In the genomic region with DNA sequence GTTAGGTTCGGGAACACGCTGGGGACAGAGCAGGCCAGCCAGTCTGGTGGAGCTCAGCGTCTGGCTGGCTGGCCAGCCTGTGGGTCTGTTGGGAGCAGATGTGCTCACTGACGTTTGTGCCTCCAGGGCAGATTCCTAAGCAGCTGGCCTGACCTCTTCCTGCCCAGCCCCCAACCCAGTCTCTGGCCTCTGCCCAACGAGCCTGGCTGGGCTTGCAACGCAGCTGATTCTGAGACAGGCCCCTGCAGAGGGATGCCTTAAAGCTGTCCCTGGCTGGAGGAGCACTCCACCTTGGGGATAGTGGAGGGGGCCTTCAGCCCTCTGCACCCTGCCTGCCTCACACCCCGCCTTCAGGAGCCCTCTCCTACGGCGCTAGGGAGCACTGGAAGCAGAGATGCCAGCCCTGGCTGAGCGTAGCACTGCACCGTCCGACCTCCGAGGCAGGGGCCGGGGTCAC, we compare ENCODE assay signal across 10 cellular contexts. TPM values are rescaled to one million over a fixed set of nuclear protein-coding genes. Genes with fewer than 3 reads are reported as not detected.
DNase-seq lines count a peak whose midpoint lies in the region; ATAC-seq, FAIRE-seq and TF ChIP-seq lines count a peak whose summit lies in the region.
"Had no signal": no experiment of that assay in that cellular context is flagged by ENCODE, and none has a peak within 500 bp of the region (broad histone marks: within the 10 kb centered on the region; RNA-seq: fewer than 3 reads in every experiment).

No MANE protein-coding gene starts in this region.

- H3K27ac ChIP-seq in HEK293 (ENCODE audit: extremely low read depth, low read depth, low read length) (no peak overlapping the region), adrenal gland (peak overlapping the region in 3 of 5 donors; percentile 22 to 83 (median 64)), small intestine (ENCODE audit: low read depth in 1 of 2, low read length in 1 of 2) (peak overlapping the region; percentile 21 to 94)

- intact Hi-C loops in adrenal gland (cut with DNase I): loop anchor here in 1 of 2 donors (10.0 kb wide), 1 partner anchor 102 kb away; no protein-coding TSS in a partner anchor

- WGBS in adrenal gland, 4 donors: 50 to 77% (median 66%) methylated on average over 6 to 14 of the region's 14 CpGs
- WGBS in small intestine, 3 donors: 67 to 77% (median 68%) methylated on average over 14 of the region's 14 CpGs

- FAIRE-seq in small intestine (lab: Jason Lieb, UNC): no peak
- FAIRE-seq: frontal cortex had no signal

- POLR2A ChIA-PET in HEK293 (lab: Yijun Ruan, JAX): no interaction called here

- no peak for ATAC-seq in GM18502 (IDR thresholded peaks at IDR 0.05; ENCODE audit: poor library complexity, unreplicated experiment)
- no peak for ATAC-seq in GM21576 (IDR thresholded peaks at IDR 0.05; ENCODE audit: unreplicated experiment)
- ATAC-seq in HG02840 (IDR thresholded peaks at IDR 0.05; ENCODE audit: low FRiP score, unreplicated experiment): no peak
- ATAC-seq: HCT116 had no signal

- no peak for TF ChIP-seq CTCF in HEK293 (tag by site-specific recombination; IDR thresholded peaks at IDR 0.05)
- TF ChIP-seq CTCF in adrenal gland (IDR thresholded peaks at IDR 0.05): no peak

- DNase-seq in adrenal gland (peak; percentile 39 to 90 (median 71)), hypothalamus (lab: John Stamatoyannopoulos, UW) (peak in 28 of 51 donors; percentile 16 to 76 (median 46)), small intestine (no peak)
- DNase-seq in effector CD8-positive, alpha-beta T cell (lab: John Stamatoyannopoulos, UW): no peak

- CTCF ChIA-PET in HEK293 (lab: Yijun Ruan, JAX): no interaction called here

- H3K27me3 ChIP-seq in adrenal gland (no peaks in the 10 kb centered on the region), small intestine (ENCODE audit: control insufficient read depth in 2 of 2, insufficient read depth in 2 of 2, low read length in 2 of 2) (no peaks in the 10 kb centered on the region)

- H3K4me3 ChIP-seq in HEK293 (ENCODE audit: low read depth, low read length) (no peak overlapping the region), adrenal gland (no peak overlapping the region), small intestine (ENCODE audit: low read depth in 1 of 2, low read length in 2 of 2) (no peak overlapping the region)

- H3K36me3 ChIP-seq in HEK293 (ENCODE audit: control insufficient read depth in 2 of 2, insufficient read depth in 1 of 2, low read length in 2 of 2) (peaks cover 0 to 7% of the 10 kb centered on the region in 2 experiments; a peak in 1 of 3 replicates), adrenal gland (replicated peaks in 1 of 2) (peaks cover 0 to 7% of the 10 kb centered on the region in 2 donors), small intestine (ENCODE audit: control insufficient read depth in 2 of 2, insufficient read depth in 2 of 2, low read length in 2 of 2) (peaks cover 3 to 7% of the 10 kb centered on the region in 2 donors)

- H3K4me1 ChIP-seq in HEK293 (ENCODE audit: control insufficient read depth, insufficient read depth, low read length) (no peaks in the 10 kb centered on the region), adrenal gland (replicated peaks in 1 of 2) (peaks cover 0 to 47% of the 10 kb centered on the region in 2 donors), small intestine (ENCODE audit: control insufficient read depth in 2 of 2, insufficient read depth in 1 of 2, low read depth in 1 of 2, low read length in 1 of 2) (peaks cover 12 to 21% of the 10 kb centered on the region in 2 donors)

- H3K9me3 ChIP-seq in HEK293 (ENCODE audit: control insufficient read depth, insufficient read depth, low read depth, low read length): no peaks in the 10 kb centered on the region
- H3K9me3 ChIP-seq in adrenal gland (replicated peaks in 1 of 3): no peaks in the 10 kb centered on the region
- no peaks in the 10 kb centered on the region for H3K9me3 ChIP-seq in small intestine (ENCODE audit: control insufficient read depth, low read depth)

- peak in 1 of 2 donors; percentile 11 for TF ChIP-seq POLR2A in adrenal gland (IDR thresholded peaks at IDR 0.05)

TF ChIP-seq in HEK293, 187 proteins besides CTCF, POLR2A, EP300 and RAD21:
- TF ChIP-seq ZNF548 (tag by site-specific recombination; IDR thresholded peaks at IDR 0.05): peak; percentile 42; the same call in 1 of the 2 replicates
- TF ChIP-seq, protein P1, sequence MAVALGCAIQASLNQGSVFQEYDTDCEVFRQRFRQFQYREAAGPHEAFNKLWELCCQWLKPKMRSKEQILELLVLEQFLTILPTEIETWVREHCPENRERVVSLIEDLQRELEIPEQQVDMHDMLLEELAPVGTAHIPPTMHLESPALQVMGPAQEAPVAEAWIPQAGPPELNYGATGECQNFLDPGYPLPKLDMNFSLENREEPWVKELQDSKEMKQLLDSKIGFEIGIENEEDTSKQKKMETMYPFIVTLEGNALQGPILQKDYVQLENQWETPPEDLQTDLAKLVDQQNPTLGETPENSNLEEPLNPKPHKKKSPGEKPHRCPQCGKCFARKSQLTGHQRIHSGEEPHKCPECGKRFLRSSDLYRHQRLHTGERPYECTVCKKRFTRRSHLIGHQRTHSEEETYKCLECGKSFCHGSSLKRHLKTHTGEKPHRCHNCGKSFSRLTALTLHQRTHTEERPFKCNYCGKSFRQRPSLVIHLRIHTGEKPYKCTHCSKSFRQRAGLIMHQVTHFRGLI (tag by site-specific recombination; IDR thresholded peaks at IDR 0.05): peak; percentile 91
- TF ChIP-seq ZNF561 (tag by site-specific recombination; IDR thresholded peaks at IDR 0.05; ENCODE audit: borderline replicate concordance): no peak
TF ChIP-seq in HEK293: peak in this region for 2.

RNA-seq across cellular contexts. Expression of a gene that starts 46.0 kb away (rescaled TPM):
- 10 to 100 TPM; 19.9 to 65.9 (median 37.8) TPM for total RNA-seq in adrenal gland
- polyA plus RNA-seq in adrenal gland: 10 to 100 TPM; 17.3 to 33.5 (median 21.0) TPM
- polyA plus RNA-seq in small intestine: 10 to 100 TPM; 50.6 to 61.3 (median 51.9) TPM

Comparison
In these comparisons a context has a peak if more than half of its experiments do, and no peak if none do; other contexts are left out.
1. DNase-seq: peak in adrenal gland (7 of 7) and hypothalamus (28 of 51); none in small intestine (single experiment) and effector CD8-positive, alpha-beta T cell (single experiment).